ENCODE assay signal across 17 cellular contexts in the genomic region with DNA sequence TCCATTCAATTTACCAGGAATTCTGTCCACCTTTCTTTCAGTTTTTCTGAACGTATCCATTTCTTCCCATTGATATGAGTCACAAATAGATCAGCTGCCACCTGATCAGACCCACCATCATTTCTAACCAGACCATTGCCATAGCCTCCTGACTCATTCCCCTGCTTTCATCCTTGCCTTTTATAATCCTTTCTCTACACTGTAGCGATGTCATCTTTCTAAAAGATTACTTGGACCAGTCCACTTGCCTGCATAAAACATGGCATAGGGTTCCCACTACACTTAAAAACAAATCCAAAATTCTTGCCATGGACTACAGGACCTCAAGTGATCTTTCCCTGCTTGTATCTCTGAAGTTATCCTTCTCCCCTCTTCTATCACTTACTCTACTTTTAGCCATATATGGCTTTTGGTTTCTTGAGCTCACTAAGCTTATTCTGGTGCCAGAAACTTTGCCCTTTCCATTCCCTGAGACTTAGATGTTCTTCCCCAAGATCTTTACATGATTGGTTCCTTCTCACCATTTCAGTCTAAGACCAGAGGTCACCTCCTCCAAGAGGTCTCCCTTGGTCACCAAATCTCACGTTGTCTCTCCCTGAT.
A peak's percentile ranks its signal among the peaks of the same experiment; 100 is the strongest.
DNase-seq lines count a peak whose midpoint lies in the region; ATAC-seq, FAIRE-seq and TF ChIP-seq lines count a peak whose summit lies in the region.
"Had no signal": no experiment of that assay in that cellular context is flagged by ENCODE, and none has a peak within 500 bp of the region (broad histone marks: within the 10 kb centered on the region; RNA-seq: fewer than 3 reads in every experiment).

No MANE protein-coding gene starts in this region.

- no peak overlapping the region for H3K4me3 ChIP-seq in epithelial cell of proximal tubule (ENCODE audit: low read depth, low read length)
- H3K4me3 ChIP-seq: heart right ventricle, upper lobe of right lung had no signal

- no peak for TF ChIP-seq CTCF in epithelial cell of proximal tubule (conservative IDR thresholded peaks at IDR 0.05; ENCODE audit: low read depth, low read length)

- no peak for ATAC-seq in HG03135 (IDR thresholded peaks at IDR 0.05; ENCODE audit: unreplicated experiment)
- ATAC-seq: heart right ventricle; naive thymus-derived CD4-positive, alpha-beta T cell; upper lobe of right lung had no signal

- FAIRE-seq in RCC 7860 (lab: Jason Lieb, UNC) = peak; percentile 14
- no peak for FAIRE-seq in frontal cortex (lab: Jason Lieb, UNC)

- DNase-seq in H4 (ENCODE audit: low spot score) (peak; percentile 24), RCC 7860 (ENCODE audit: low spot score) (peak; percentile 69), epithelial cell of proximal tubule (ENCODE audit: low read depth) (peak; percentile 83), renal cortical epithelial cell (ENCODE audit: low read depth) (peak; percentile 62), NCI-H1092 treated with DMSO at 0.1 percent for 48 hours (lab: John Stamatoyannopoulos, UW) (no peak), SKM-1 treated with dmso at 0.1 percent for 144 hours (lab: John Stamatoyannopoulos, UW; ENCODE audit: unreplicated experiment) (no peak), frontal cortex (ENCODE audit: low spot score in 2 of 2) (no peak)
- DNase-seq: activated CD4-positive, alpha-beta T cell treated with anti-CD3 and anti-CD28 coated beads, Interleukin-2, amount 10 ng/mL, durations not matched to agents 7 days and 5 days; activated T-cell treated with anti-CD3 and anti-CD28 coated beads, Interleukin-2, amount 50 U/mL, for 48 hours; heart right ventricle; left cardiac atrium; naive thymus-derived CD4-positive, alpha-beta T cell; NCI-H1694 treated with DMSO at 0.1 percent for 48 hours; NCI-H526; stimulated activated CD4-positive, alpha-beta T cell treated with anti-CD3 and anti-CD28 coated beads, Interleukin-4, amount 100 ng/mL, for 1 hour; upper lobe of right lung had no signal

Comparison
In these comparisons a context has a peak if more than half of its experiments do, and no peak if none do; other contexts are left out.
1. DNase-seq: peak in H4 (single experiment), RCC 7860 (single experiment), epithelial cell of proximal tubule (single experiment) and renal cortical epithelial cell (single experiment); none in NCI-H1092 treated with DMSO at 0.1 percent for 48 hours (single experiment), SKM-1 treated with dmso at 0.1 percent for 144 hours (single experiment) and frontal cortex (0 of 2).